ENCODE assay signal across 8 cellular contexts in the genomic region with DNA sequence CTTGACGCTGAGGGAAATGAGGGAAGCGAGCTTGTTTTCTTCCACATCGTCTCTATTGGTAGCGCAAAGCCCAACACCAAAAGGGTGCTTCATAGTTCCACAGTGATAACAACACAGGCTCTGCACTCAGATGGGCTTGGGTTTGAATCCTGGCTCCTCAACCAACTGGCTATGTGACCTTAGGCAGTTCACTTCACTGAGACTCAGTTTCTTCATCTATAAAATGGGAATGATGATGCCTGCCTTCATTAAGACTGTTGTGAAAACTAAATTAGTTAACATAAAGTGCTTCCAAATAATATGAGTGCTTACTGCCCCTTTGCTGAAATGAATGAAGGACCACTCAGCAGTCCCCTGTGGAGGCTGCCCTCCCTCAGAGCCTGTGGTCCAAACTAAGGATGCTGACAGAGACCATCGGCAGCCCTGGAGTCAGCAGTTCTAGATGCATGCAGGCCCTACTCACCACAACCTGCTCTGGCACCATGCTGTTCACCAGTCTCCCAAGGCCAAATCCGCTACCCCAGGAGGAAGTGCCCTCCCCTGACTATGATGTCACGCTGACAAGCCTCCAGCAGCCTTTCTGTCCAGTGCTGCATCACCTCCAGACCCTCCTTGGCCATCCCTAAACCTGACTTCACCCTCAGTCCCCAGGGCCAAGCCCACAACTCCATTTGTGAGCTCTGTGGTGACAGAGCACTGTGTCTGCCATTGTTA.
"Had no signal": no experiment of that assay in that cellular context is flagged by ENCODE, and none has a peak within 500 bp of the region (broad histone marks: within the 10 kb centered on the region; RNA-seq: fewer than 3 reads in every experiment).

No MANE protein-coding gene starts in this region.

- ATAC-seq: GM23338, HCT116 had no signal

- H3K4me3 ChIP-seq: GM23338, HAP-1 had no signal

- H3K9ac ChIP-seq: KMS-11 had no signal

- H2AFZ ChIP-seq: GM23338 had no signal

- DNase-seq: H7, IMR-90, KBM-7 had no signal

- H3K27ac ChIP-seq: HL-60, KMS-11 had no signal

- H3K4me2 ChIP-seq: GM23338, KMS-11 had no signal

- H3K4me1 ChIP-seq: HAP-1 had no signal

- H3K9me3 ChIP-seq: HAP-1 had no signal
